Comparison of ENCODE assay signal across 26 cellular contexts in genomic region chr14:21298358-21298757, GRCh38. TPM values are rescaled to one million over a fixed set of nuclear protein-coding genes. Genes with fewer than 3 reads are reported as not detected.
"Had no signal": no experiment of that assay in that cellular context is flagged by ENCODE, and none has a peak within 500 bp of the region (broad histone marks: within the 10 kb centered on the region; RNA-seq: fewer than 3 reads in every experiment).

No MANE protein-coding gene starts in this region.

- H3K27ac ChIP-seq: dorsolateral prefrontal cortex, epithelial cell of prostate, gastrocnemius medialis, lower lobe of right lung, pancreas, testis, tibial artery, upper lobe of left lung had no signal

- ATAC-seq: esophagus mucosa; gastrocnemius medialis; left ventricle myocardium superior; lower lobe of right lung; natural killer cell; pancreas; sciatic nerve; stimulated activated memory B cell treated with anti-CD40 and anti-IgM and Interleukin-4, amounts not matched to agents 10 μg/mL and 1 μg/mL and 100 μg/mL, for 72 hours; stimulated activated naive CD8-positive, alpha-beta T cell treated with anti-CD3 and anti-CD28 coated beads, Interleukin-15, Interleukin-2, amounts not matched to agents 100 U/mL and 50 U/mL, for 24 hours had no signal

- DNase-seq: dorsolateral prefrontal cortex; effector CD4-positive, alpha-beta T cell; foreskin fibroblast; gastrocnemius medialis; head of caudate nucleus; left ventricle myocardium superior; lower lobe of right lung; natural killer cell; pancreas; retina; stimulated activated CD4-positive, alpha-beta T cell treated with anti-CD3 and anti-CD28 coated beads, Interleukin-12 subunit alpha, Interleukin-12 subunit beta, amount 100 ng/mL, for 4 hours; stimulated activated CD4-positive, alpha-beta T cell treated with anti-CD3 and anti-CD28 coated beads, Interleukin-1b, Interleukin-23, amount 100 ng/mL, for 48 hours; stimulated activated CD4-positive, alpha-beta T cell treated with anti-CD3 and anti-CD28 coated beads, Interleukin-4, amount 100 ng/mL, for 24 hours; stimulated activated naive CD8-positive, alpha-beta T cell treated with anti-CD3 and anti-CD28 coated beads, Interleukin-15, Interleukin-2, amounts not matched to agents 100 U/mL and 50 U/mL, for 24 hours; substantia nigra; testis; tibial artery; upper lobe of left lung had no signal

- H3K36me3 Mint-ChIP-seq: natural killer cell; stimulated activated memory B cell treated with anti-CD40 and anti-IgM and Interleukin-4, amounts not matched to agents 10 μg/mL and 1 μg/mL and 100 μg/mL, for 72 hours had no signal

- H3K4me1 Mint-ChIP-seq: natural killer cell had no signal

- H3K4me1 ChIP-seq: gastrocnemius medialis, testis had no signal

- H3K4me3 ChIP-seq: dorsolateral prefrontal cortex, gastrocnemius medialis, lower lobe of right lung, pancreas, smooth muscle cell, testis, tibial artery, upper lobe of left lung had no signal

- H3K4me3 Mint-ChIP-seq: natural killer cell; stimulated activated memory B cell treated with anti-CD40 and anti-IgM and Interleukin-4, amounts not matched to agents 10 μg/mL and 1 μg/mL and 100 μg/mL, for 72 hours had no signal

- H3K36me3 ChIP-seq: gastrocnemius medialis, lower lobe of right lung, pancreas, tibial artery, upper lobe of left lung had no signal

- H3K4me2 ChIP-seq: smooth muscle cell had no signal

- H3K9me3 Mint-ChIP-seq: natural killer cell; stimulated activated memory B cell treated with anti-CD40 and anti-IgM and Interleukin-4, amounts not matched to agents 10 μg/mL and 1 μg/mL and 100 μg/mL, for 72 hours had no signal

- H3K27ac Mint-ChIP-seq: natural killer cell; stimulated activated memory B cell treated with anti-CD40 and anti-IgM and Interleukin-4, amounts not matched to agents 10 μg/mL and 1 μg/mL and 100 μg/mL, for 72 hours had no signal

- H3K27me3 ChIP-seq: pancreas, testis had no signal

- H3K9me3 ChIP-seq: gastrocnemius medialis, lower lobe of right lung, pancreas, testis, tibial artery, upper lobe of left lung had no signal

RNA-seq across cellular contexts. Expression of gene RPGRIP1, which starts 18.5 kb away (rescaled TPM):
- total RNA-seq: esophagus mucosa, gastrocnemius medialis, glomerular endothelial cell, pulmonary artery endothelial cell, smooth muscle cell had no signal
- polyA plus RNA-seq: neural cell, smooth muscle cell had no signal
